In the genomic region with DNA sequence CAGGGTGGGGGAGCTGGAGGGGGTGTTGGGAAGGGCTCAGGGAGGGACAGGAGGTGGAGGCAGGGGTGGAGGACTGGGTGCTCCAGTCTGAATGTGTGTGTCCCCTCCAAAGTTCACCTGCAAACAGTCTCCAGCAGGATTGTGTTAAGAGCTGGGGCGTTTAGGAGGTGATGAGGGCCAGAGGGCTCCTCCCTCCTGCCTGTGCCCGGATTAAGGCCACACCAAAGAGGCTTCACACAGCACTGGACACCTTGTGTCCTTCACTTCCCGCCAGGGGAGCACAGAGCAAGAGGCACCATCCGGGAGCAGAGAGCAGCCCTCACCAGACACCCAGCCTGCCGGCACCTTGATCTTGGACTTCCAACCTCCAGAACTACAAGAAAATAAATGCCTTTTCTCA, we compare ENCODE assay signal across 3 cellular contexts.
TF ChIP-seq lines count a peak whose summit lies in the region.

No MANE protein-coding gene starts in this region.

TF ChIP-seq in HepG2, 621 proteins besides CTCF, POLR2A, EP300 and RAD21:
- TF ChIP-seq ZNF263 (CRISPR knock-in tag; IDR thresholded peaks at IDR 0.05) = 0 out of 2 replicates have a peak, but pooled peaks have one; percentile 27
- TF ChIP-seq, protein P1, sequence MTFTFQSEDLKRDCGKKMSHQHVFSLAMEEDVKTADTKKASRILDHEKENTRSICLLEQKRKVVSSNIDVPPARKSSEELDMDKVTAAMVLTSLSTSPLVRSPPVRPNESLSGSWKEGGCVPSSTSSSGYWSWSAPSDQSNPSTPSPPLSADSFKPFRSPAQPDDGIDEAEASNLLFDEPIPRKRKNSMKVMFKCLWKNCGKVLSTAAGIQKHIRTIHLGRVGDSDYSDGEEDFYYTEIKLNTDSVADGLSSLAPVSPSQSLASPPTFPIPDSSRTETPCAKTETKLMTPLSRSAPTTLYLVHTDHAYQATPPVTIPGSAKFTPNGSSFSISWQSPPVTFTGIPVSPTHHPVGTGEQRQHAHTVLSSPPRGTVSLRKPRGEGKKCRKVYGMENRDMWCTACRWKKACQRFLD (CRISPR knock-in tag; IDR thresholded peaks at IDR 0.05; ENCODE audit: borderline replicate concordance) = no peak

TF ChIP-seq in HEK293, 187 proteins besides CTCF, POLR2A, EP300 and RAD21:
- no peak for TF ChIP-seq ZNF777 (tag by site-specific recombination; IDR thresholded peaks at IDR 0.05; ENCODE audit: borderline replicate concordance)
- peak; percentile 65; the same call in 1 of the 2 replicates for TF ChIP-seq ZBTB8A (tag by site-specific recombination; IDR thresholded peaks at IDR 0.05)
- no peak for TF ChIP-seq ZNF138 (tag by site-specific recombination; IDR thresholded peaks at IDR 0.05; ENCODE audit: borderline replicate concordance)
- TF ChIP-seq ZBTB21 (tag by site-specific recombination; IDR thresholded peaks at IDR 0.05) = no peak

TF ChIP-seq in K562, 482 proteins besides CTCF, POLR2A, EP300 and RAD21:
- TF ChIP-seq ZBED1 (IDR thresholded peaks at IDR 0.05) = no peak
- TF ChIP-seq TOE1 (IDR thresholded peaks at IDR 0.05; ENCODE audit: borderline replicate concordance) = no peak
- no peak for TF ChIP-seq TOE1 (CRISPR knock-in tag; IDR thresholded peaks at IDR 0.05; ENCODE audit: borderline replicate concordance, low read depth)
- 0 out of 2 replicates have a peak, but pooled peaks have one; percentile 39 for TF ChIP-seq GABPB1 (CRISPR knock-in tag; IDR thresholded peaks at IDR 0.05)
- no peak for TF ChIP-seq SP2 (IDR thresholded peaks at IDR 0.05; ENCODE audit: extremely low read depth, low read depth, low read length, poor library complexity, severe bottlenecking)
- TF ChIP-seq NCOA2 (IDR thresholded peaks at IDR 0.05; ENCODE audit: partially characterized antibody in 2 of 2) = no peak
- no peak for TF ChIP-seq ZNF121 (CRISPR knock-in tag; conservative IDR thresholded peaks at IDR 0.05)
- TF ChIP-seq ZBTB11 (CRISPR knock-in tag; IDR thresholded peaks at IDR 0.05) = 0 out of 6 replicates have a peak, but pooled peaks of 2 of the 3 experiments have one; percentile 39
- 0 out of 2 replicates have a peak, but pooled peaks have one; percentile 30 for TF ChIP-seq ZBTB40 (IDR thresholded peaks at IDR 0.05)
- TF ChIP-seq ZBTB40 (CRISPR knock-in tag; IDR thresholded peaks at IDR 0.05) = no peak
- TF ChIP-seq SAFB (IDR thresholded peaks at IDR 0.05; ENCODE audit: borderline replicate concordance, low read depth, low read length) = no peak
- no peak for TF ChIP-seq CREB3 (tag; conservative IDR thresholded peaks at IDR 0.05; ENCODE audit: low read depth)
